In the genomic region with DNA sequence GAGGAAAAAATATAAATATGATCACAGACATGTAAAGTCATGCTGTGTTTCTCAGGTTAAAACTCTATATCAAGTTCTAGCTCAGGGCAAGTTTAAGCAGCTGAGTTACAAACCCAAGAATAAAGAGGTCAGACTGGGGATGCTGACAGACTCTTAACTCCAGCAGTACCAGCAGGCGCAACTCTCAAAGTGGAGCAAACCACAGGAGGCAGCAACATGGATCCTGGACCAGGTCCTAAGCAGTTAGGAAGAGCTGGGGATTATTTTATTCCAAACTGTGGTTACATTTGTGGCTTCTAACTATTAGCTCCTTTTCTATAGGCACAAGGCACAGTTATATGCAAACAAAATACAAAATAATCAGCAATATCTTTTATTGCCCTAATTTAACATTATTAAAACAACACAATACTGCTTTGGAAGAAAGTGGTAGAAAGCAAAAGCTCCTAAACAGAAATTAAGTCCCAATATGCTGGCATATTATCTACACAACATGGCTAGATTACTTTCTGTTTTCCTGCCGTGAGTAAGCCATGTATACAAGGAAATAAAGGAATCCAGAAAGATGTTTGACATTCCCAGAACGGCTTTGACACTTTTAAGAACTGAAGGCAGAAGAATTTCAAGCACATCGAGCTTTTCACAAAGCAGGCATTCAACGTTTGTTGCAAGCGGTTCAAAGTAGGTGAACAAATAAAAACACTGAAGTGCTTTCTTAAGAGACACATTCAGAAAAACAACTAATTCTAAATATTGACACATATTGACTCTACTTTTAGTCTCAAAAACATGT, we compare ENCODE assay signal across 1 cellular context.
TF ChIP-seq lines count a peak whose summit lies in the region.

No MANE protein-coding gene starts in this region.

TF ChIP-seq in HepG2, 621 proteins besides CTCF, POLR2A, EP300 and RAD21:
- TF ChIP-seq IRX3 (CRISPR knock-in tag; IDR thresholded peaks at IDR 0.05; ENCODE audit: borderline replicate concordance, low read depth) (no peak), FOSL2 (CRISPR knock-in tag; IDR thresholded peaks at IDR 0.05) (no peak), ZNF563 (CRISPR knock-in tag; IDR thresholded peaks at IDR 0.05) (no peak), NR3C1 (CRISPR knock-in tag; IDR thresholded peaks at IDR 0.05) (no peak), SRSF4 (IDR thresholded peaks at IDR 0.05; ENCODE audit: low read depth, low read length, poor library complexity, severe bottlenecking) (no peak), PAWR (CRISPR knock-in tag; IDR thresholded peaks at IDR 0.05; ENCODE audit: borderline replicate concordance) (no peak), CHD2 (IDR thresholded peaks at IDR 0.05; ENCODE audit: low read depth, low read length) (no peak), NCOR1 (IDR thresholded peaks at IDR 0.05; ENCODE audit: borderline replicate concordance, low read length) (no peak), SMAD9 (CRISPR knock-in tag; IDR thresholded peaks at IDR 0.05) (no peak)
- TF ChIP-seq, protein P1, sequence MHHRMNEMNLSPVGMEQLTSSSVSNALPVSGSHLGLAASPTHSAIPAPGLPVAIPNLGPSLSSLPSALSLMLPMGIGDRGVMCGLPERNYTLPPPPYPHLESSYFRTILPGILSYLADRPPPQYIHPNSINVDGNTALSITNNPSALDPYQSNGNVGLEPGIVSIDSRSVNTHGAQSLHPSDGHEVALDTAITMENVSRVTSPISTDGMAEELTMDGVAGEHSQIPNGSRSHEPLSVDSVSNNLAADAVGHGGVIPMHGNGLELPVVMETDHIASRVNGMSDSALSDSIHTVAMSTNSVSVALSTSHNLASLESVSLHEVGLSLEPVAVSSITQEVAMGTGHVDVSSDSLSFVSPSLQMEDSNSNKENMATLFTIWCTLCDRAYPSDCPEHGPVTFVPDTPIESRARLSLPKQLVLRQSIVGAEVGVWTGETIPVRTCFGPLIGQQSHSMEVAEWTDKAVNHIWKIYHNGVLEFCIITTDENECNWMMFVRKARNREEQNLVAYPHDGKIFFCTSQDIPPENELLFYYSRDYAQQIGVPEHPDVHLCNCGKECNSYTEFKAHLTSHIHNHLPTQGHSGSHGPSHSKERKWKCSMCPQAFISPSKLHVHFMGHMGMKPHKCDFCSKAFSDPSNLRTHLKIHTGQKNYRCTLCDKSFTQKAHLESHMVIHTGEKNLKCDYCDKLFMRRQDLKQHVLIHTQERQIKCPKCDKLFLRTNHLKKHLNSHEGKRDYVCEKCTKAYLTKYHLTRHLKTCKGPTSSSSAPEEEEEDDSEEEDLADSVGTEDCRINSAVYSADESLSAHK (CRISPR knock-in tag; IDR thresholded peaks at IDR 0.05; ENCODE audit: borderline replicate concordance) = no peak
- TF ChIP-seq, protein P2, sequence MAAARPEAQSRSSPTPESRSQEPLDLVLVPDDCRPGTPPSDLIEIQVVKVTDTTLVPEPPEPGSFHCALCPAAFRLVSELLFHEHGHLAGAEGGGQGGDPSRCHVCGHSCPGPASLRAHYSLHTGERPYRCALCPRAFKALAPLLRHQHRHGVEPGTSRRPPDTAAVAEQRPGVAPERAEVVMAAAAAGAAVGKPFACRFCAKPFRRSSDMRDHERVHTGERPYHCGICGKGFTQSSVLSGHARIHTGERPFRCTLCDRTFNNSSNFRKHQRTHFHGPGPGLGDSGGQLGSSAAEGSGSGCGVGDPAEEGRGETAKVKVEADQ (CRISPR knock-in tag; IDR thresholded peaks at IDR 0.05; ENCODE audit: borderline replicate concordance) = no peak
